ENCODE assay signal across 9 cellular contexts in the genomic region with DNA sequence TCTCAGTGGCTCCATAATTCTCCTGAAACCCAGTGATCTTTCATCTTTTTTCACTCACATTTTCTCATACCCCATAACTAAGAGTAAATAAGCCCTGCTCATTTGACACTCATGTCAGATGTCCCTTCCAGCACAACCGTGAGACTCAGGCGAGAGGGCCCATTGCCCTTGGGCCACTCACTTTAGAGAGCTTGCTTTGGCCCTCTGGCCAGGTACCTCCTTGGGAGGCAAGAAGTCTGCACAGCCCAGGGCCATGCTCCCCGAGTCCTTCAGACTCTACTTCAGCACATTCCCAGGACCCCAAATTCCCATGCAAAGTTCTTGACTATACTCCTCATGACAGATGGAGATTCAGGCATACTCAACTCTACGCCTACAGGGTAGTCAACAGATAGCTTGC.
"Had no signal": no experiment of that assay in that cellular context is flagged by ENCODE, and none has a peak within 500 bp of the region (broad histone marks: within the 10 kb centered on the region; RNA-seq: fewer than 3 reads in every experiment).

No MANE protein-coding gene starts in this region.

- H3K27ac ChIP-seq: GM23248, HL-60 had no signal

- H3K27ac Mint-ChIP-seq: HFFc6, IgD-negative memory B cell had no signal

- H3K9me3 Mint-ChIP-seq: HFFc6 had no signal

- DNase-seq: GM23248, GOT3, H7, HFFc6, KBM-7 had no signal

- ATAC-seq: HCT116, HepG2 had no signal

- H3K27me3 Mint-ChIP-seq: IgD-negative memory B cell had no signal

- FAIRE-seq: HepG2 had no signal

- H3K4me3 Mint-ChIP-seq: HFFc6, IgD-negative memory B cell had no signal
